Comparison of ENCODE assay signal across 8 cellular contexts in the genomic region with DNA sequence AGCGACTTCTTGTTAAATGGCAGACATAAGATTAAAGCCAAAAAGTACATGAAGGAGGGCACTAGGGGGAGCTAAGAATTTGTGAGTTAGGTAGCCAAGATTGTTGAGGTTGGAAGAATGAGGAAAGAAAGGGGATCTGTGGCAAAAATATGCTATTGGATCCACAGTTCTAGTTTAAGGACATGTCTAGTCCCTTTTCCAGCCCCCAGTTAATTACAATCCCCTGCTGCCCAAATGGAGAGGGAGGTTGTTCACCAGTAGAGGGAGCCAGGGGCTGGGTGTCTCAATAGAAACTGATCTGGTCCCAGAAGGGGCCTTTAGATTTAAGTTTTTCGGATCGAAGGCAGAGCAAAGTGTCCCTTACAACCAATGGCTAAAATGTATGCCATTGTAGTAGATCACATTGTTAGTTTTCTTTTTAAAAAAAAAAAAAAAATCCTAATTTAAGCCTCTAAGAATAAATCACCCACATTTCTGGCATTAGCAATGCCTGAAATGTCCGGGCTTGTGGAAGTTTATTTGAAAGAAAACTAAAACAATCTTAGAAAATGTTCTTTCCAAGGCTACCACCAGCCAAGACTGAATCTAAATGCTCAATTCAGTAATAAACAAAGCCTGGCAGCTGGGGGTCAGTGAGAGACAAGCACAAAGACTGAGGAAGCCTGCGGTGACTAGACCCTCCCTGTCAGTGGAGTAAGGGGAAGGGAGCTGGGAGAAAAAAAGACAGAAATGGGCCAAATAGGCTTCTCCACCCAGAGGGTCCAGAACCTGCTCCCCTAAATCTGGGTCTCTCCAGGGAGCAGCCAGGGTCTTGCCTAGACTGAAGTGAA. TPM values are rescaled to one million over a fixed set of nuclear protein-coding genes. Genes with fewer than 3 reads are reported as not detected.
DNase-seq lines count a peak whose midpoint lies in the region; ATAC-seq, FAIRE-seq and TF ChIP-seq lines count a peak whose summit lies in the region.

No MANE protein-coding gene starts in this region.

- H3K27ac ChIP-seq in A549: no peak overlapping the region
- peak overlapping the region in 1 of 2 donors; percentile 74 for H3K27ac ChIP-seq in left lung

- TF ChIP-seq POLR2A in A549 (IDR thresholded peaks at IDR 0.05; ENCODE audit: low read length): no peak

- peaks cover 3% of the 10 kb centered on the region; the same call in 1 of the 3 replicates for H3K4me1 ChIP-seq in A549
- H3K4me1 ChIP-seq in left lung: peaks cover 0 to 12% of the 10 kb centered on the region in 2 donors

- peak in 1 of 2 experiments; percentile 31; a peak in 3 of 5 replicates for TF ChIP-seq RAD21 in A549 (conservative IDR thresholded peaks at IDR 0.05 in 1 of 2, IDR thresholded peaks at IDR 0.05 in 1 of 2)

- peak in 1 of 2 experiments; percentile 41 for DNase-seq in A549 (ENCODE audit: low read depth in 1 of 2, low spot score in 1 of 2)
- DNase-seq in HCEC 1CT: peak; percentile 66
- peak; percentile 74 for DNase-seq in astrocyte of the cerebellum (ENCODE audit: low read depth)
- no peak for DNase-seq in left lung
- no peak for DNase-seq in activated T-cell treated with anti-CD3 and anti-CD28 coated beads, Interleukin-2, amount 50 U/mL, for 48 hours
- no peak for DNase-seq in activated CD4-positive, alpha-beta T cell treated with anti-CD3 and anti-CD28 coated beads for 1 hour
- DNase-seq in activated CD8-positive, alpha-beta memory T cell treated with anti-CD3 and anti-CD28 coated beads, Interleukin-2, amount 50 U/mL, for 48 hours: no peak

- peak; percentile 66 for TF ChIP-seq CTCF in A549 (IDR thresholded peaks at IDR 0.05)
- peak; percentile 68 for TF ChIP-seq CTCF in astrocyte of the cerebellum (IDR thresholded peaks at IDR 0.05; ENCODE audit: low read depth, low read length, missing control alignments)
- TF ChIP-seq CTCF in left lung (IDR thresholded peaks at IDR 0.05): peak in 1 of 2 donors; percentile 33

- H3K4me3 ChIP-seq in A549 (no peak overlapping the region), astrocyte of the cerebellum (ENCODE audit: low read depth, low read length) (peak overlapping the region; percentile 1), left lung (no peak overlapping the region)

- ATAC-seq in A549 (peak in 1 of 2 experiments; percentile 69; a peak in 3 of 6 replicates), left lung (peak; percentile 53), GM21723 (IDR thresholded peaks at IDR 0.05; ENCODE audit: unreplicated experiment) (no peak)

- CTCF ChIA-PET in A549 (lab: Yijun Ruan, JAX): interaction anchor here (0.5 to 2.7 kb wide), 7 partner anchors 14 to 1106 kb away, joined by 3 to 16 read pairs (median 3); no protein-coding TSS in a partner anchor

- no peak for FAIRE-seq in A549 (lab: Jason Lieb, UNC)

- H3K9me3 ChIP-seq in A549 (no peaks in the 10 kb centered on the region), left lung (no peaks in the 10 kb centered on the region)

- POLR2A ChIA-PET in A549 (lab: Yijun Ruan, JAX): no interaction called here

- TF ChIP-seq EP300 in A549 (IDR thresholded peaks at IDR 0.05): no peak

- H3K27me3 ChIP-seq in left lung: no peaks in the 10 kb centered on the region

- H3K36me3 ChIP-seq in left lung: no peaks in the 10 kb centered on the region

- no peak overlapping the region for H3K4me2 ChIP-seq in A549

- intact Hi-C loops in left lung (cut with DNase I): no loop called here

- 71% methylated on average over 5 of the region's 5 CpGs for WGBS in A549 (ENCODE audit: missing lambda C conversion rate)

- in situ Hi-C loops in astrocyte of the cerebellum (cut with HindIII; ENCODE audit: low sequenced_read_pairs): no loop called here

TF ChIP-seq in A549, 52 proteins besides CTCF, POLR2A, EP300 and RAD21:
- peak; percentile 46; the same call in 2 of the 3 replicates for TF ChIP-seq SMC3 (IDR thresholded peaks at IDR 0.05)
- TF ChIP-seq, protein P1, sequence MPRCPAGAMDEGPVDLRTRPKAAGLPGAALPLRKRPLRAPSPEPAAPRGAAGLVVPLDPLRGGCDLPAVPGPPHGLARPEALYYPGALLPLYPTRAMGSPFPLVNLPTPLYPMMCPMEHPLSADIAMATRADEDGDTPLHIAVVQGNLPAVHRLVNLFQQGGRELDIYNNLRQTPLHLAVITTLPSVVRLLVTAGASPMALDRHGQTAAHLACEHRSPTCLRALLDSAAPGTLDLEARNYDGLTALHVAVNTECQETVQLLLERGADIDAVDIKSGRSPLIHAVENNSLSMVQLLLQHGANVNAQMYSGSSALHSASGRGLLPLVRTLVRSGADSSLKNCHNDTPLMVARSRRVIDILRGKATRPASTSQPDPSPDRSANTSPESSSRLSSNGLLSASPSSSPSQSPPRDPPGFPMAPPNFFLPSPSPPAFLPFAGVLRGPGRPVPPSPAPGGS (IDR thresholded peaks at IDR 0.05): no peak

RNA-seq across cellular contexts. Expression of a gene that starts 7.1 kb away (rescaled TPM):
- polyA plus RNA-seq in A549 (2011; rRNA removed) (not detected in 2 replicates), A549 (2017; fragmentation: RNase III; extraction: RNeasy Plus Mini Kit Qiagen cat#74134 plus additional on column Dnase treatment) (not detected in 3 replicates)
- polyA plus RNA-seq in A549 (2012; cell fraction: cytosol; rRNA removed): not detected in 2 replicates
- polyA plus RNA-seq in A549 (2012; cell fraction: nucleus; rRNA removed): not detected in 2 replicates
- polyA minus RNA-seq in A549 (2011; rRNA and poly(A)+ RNA removed): not detected in 2 replicates
- 100 to 1,000 TPM in 1 of 2 donors, 10 to 100 TPM in 1; 74.1 to 283 TPM for total RNA-seq in left lung

Comparison
In these comparisons a context has a peak if more than half of its experiments do, and no peak if none do; other contexts are left out.
1. DNase-seq: peak in HCEC 1CT (single experiment) and astrocyte of the cerebellum (single experiment); none in left lung (0 of 2), activated T-cell treated with anti-CD3 and anti-CD28 coated beads, Interleukin-2, amount 50 U/mL, for 48 hours (0 of 2), activated CD4-positive, alpha-beta T cell treated with anti-CD3 and anti-CD28 coated beads for 1 hour (single experiment) and activated CD8-positive, alpha-beta memory T cell treated with anti-CD3 and anti-CD28 coated beads, Interleukin-2, amount 50 U/mL, for 48 hours (single experiment).